Comparison of ENCODE assay signal across 14 cellular contexts in the genomic region with DNA sequence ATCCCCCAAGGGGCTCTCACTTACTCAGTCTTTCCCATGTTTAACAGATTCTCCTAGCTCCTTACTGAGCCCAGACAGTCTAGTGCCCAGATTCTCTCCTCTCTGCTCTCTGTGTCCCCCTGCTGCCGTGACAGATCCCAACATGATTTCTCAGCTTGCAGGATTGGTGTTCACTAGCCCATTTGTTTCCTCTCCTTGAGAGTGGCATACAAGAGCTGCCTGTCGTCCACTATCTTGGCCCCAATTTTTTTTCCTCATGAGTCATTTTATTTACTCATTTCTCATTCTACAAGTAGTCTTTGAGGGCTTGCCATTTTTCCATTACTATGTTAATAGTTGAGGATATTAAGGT.
DNase-seq lines count a peak whose midpoint lies in the region; ATAC-seq and TF ChIP-seq lines count a peak whose summit lies in the region.
"Had no signal": no experiment of that assay in that cellular context is flagged by ENCODE, and none has a peak within 500 bp of the region (broad histone marks: within the 10 kb centered on the region; RNA-seq: fewer than 3 reads in every experiment).

No MANE protein-coding gene starts in this region.

- H3K9me3 ChIP-seq in body of pancreas = peaks cover 0 to 9% (median 0%) of the 10 kb centered on the region in 3 donors
- H3K9me3 ChIP-seq: pancreas had no signal

- H3K4me1 ChIP-seq in body of pancreas = no peaks in the 10 kb centered on the region
- H3K4me1 ChIP-seq: heart right ventricle, pancreas had no signal

- WGBS in body of pancreas, 2 donors = 27 to 33% methylated on average over 2 of the region's 2 CpGs

- intact Hi-C loops in body of pancreas (cut with DNase I) = no loop called here

- no peaks in the 10 kb centered on the region for H3K27me3 ChIP-seq in body of pancreas
- H3K27me3 ChIP-seq: heart right ventricle, pancreas had no signal

- no peak for TF ChIP-seq POLR2A in body of pancreas (IDR thresholded peaks at IDR 0.05)

- no peak overlapping the region for H3K4me3 ChIP-seq in WI38 (ENCODE audit: low read depth, low read length)
- H3K4me3 ChIP-seq in retinal pigment epithelial cell (ENCODE audit: low read length) = no peak overlapping the region
- no peak overlapping the region for H3K4me3 ChIP-seq in body of pancreas
- H3K4me3 ChIP-seq: heart right ventricle, pancreas had no signal

- TF ChIP-seq CTCF in WI38 (IDR thresholded peaks at IDR 0.05; ENCODE audit: low read depth, low read length) (peak; percentile 22; the same call in 1 of the 2 replicates), retinal pigment epithelial cell (conservative IDR thresholded peaks at IDR 0.05; ENCODE audit: low read depth, low read length) (peak; percentile 33), body of pancreas (IDR thresholded peaks at IDR 0.05) (no peak)

- DNase-seq in NCI-H2171 treated with DMSO at 0.1 percent for 48 hours (lab: John Stamatoyannopoulos, UW) (peak; percentile 56), NCI-H2171 (lab: John Stamatoyannopoulos, UW) (no peak), fibroblast of peridontal ligament (ENCODE audit: extremely low read depth) (peak; percentile 25), retinal pigment epithelial cell (ENCODE audit: low read depth) (no peak), body of pancreas (no peak), NCI-H2029 (lab: John Stamatoyannopoulos, UW) (no peak), epidermal melanocyte (ENCODE audit: insufficient read length, low spot score) (no peak)
- DNase-seq: activated naive CD4-positive, alpha-beta T cell treated with anti-CD3 and anti-CD28 coated beads, Interleukin-2, amount 10 ng/mL, durations not matched to agents 7 days and 5 days; DND-41; heart right ventricle; KBM-7; pancreas; stimulated activated CD8-positive, alpha-beta memory T cell treated with anti-CD3 and anti-CD28 coated beads, Interleukin-4, amount 100 ng/mL, for 48 hours had no signal

- no peak overlapping the region for H3K27ac ChIP-seq in body of pancreas
- H3K27ac ChIP-seq: heart right ventricle, pancreas had no signal

- H3K36me3 ChIP-seq in body of pancreas (replicated peaks in 1 of 2; ENCODE audit: insufficient read depth in 1 of 2, low read depth in 2 of 2) = no peaks in the 10 kb centered on the region
- H3K36me3 ChIP-seq: heart right ventricle, pancreas had no signal

- ATAC-seq in body of pancreas = no peak
- ATAC-seq: heart right ventricle, pancreas had no signal

Comparison
In these comparisons a context has a peak if more than half of its experiments do, and no peak if none do; other contexts are left out.
1. DNase-seq: peak in NCI-H2171 treated with DMSO at 0.1 percent for 48 hours (single experiment) and fibroblast of peridontal ligament (single experiment); none in NCI-H2171 (single experiment), retinal pigment epithelial cell (single experiment), body of pancreas (0 of 4), NCI-H2029 (single experiment) and epidermal melanocyte (single experiment).
2. CTCF ChIP-seq: peak in WI38 (single experiment) and retinal pigment epithelial cell (single experiment); none in body of pancreas (0 of 7).